Comparison of ENCODE assay signal across 13 cellular contexts in the genomic region with DNA sequence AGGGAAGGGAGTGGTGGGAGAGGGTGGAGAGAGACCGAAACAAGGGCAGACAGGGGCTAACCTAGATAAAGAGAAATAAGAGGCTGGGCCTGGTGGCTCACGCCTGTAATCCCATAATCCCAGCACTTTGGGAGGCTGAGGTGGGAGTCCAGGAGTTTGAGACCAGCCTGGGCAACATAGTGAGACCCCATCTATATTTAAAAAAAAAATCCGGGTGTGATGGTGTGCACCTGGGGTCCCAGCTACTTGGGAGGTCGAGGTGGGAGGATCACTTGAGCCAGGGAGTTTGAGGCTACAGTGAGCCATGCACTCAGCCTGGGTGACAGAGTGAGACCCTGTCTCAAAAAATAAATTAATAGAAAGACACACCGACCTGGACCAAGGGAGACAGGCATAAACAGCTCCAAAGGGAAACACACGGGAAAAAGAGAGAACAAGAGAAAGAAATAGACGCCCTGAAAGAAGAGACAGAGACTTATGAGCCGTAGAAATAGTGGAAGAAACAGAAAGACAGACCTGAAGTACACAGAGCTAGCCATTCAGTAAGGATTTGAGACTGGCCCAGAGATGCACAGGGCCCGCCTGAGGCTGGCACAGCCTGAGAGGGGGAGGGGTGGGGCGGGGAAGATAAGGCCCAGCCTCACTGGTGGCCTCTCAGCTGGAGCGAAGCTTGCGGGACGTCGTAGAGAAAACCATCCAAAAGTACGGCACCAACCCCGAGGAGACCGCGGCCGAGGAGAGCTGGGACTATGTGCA. TPM values are rescaled to one million over a fixed set of nuclear protein-coding genes. Genes with fewer than 3 reads are reported as not detected.
DNase-seq lines count a peak whose midpoint lies in the region; ATAC-seq and TF ChIP-seq lines count a peak whose summit lies in the region.
"Had no signal": no experiment of that assay in that cellular context is flagged by ENCODE, and none has a peak within 500 bp of the region (broad histone marks: within the 10 kb centered on the region; RNA-seq: fewer than 3 reads in every experiment).

No MANE protein-coding gene starts in this region.

- no peak for DNase-seq in activated CD4-positive, alpha-beta T cell treated with anti-CD3 and anti-CD28 coated beads for 36 hours
- no peak for DNase-seq in activated CD4-positive, alpha-beta T cell treated with anti-CD3 and anti-CD28 coated beads for 1 hour
- DNase-seq in OCI-LY7 (ENCODE audit: low spot score) (no peak), esophagus muscularis mucosa (ENCODE audit: extremely low spot score) (peak; percentile 24), progenitor cell of endocrine pancreas (ENCODE audit: low spot score, unreplicated experiment) (no peak), ecto neural progenitor cell (ENCODE audit: low spot score) (no peak), HAP-1 (ENCODE audit: low spot score in 2 of 2) (no peak)
- DNase-seq: DMS79, KG1, NCI-H2081 treated with DMSO at 0.1 percent for 48 hours, small intestine had no signal

- 83% methylated on average over 19 of the region's 19 CpGs for WGBS in esophagus muscularis mucosa

- peaks cover 36% of the 10 kb centered on the region for H3K36me3 Mint-ChIP-seq in activated CD4-positive, alpha-beta T cell treated with anti-CD3 and anti-CD28 coated beads for 36 hours (ENCODE audit: low read depth)
- H3K36me3 Mint-ChIP-seq in progenitor cell of endocrine pancreas (ENCODE audit: insufficient read depth): peaks cover 24% of the 10 kb centered on the region

- POLR2A ChIA-PET in activated CD4-positive, alpha-beta T cell treated with anti-CD3 and anti-CD28 coated beads for 36 hours (lab: Charles Lee): interaction anchor here (0.7 to 1.0 kb wide), 2 partner anchors 37 to 74 kb away, joined by 3 read pairs; no protein-coding TSS in a partner anchor
- POLR2A ChIA-PET in OCI-LY7 (lab: Charles Lee): interaction anchor here (0.6 to 1.9 kb wide), 4 partner anchors 11 to 65 kb away, joined by 3 to 4 read pairs (median 4); a partner anchor contains a TSS

- peak overlapping the region; percentile 90 for H3K4me3 Mint-ChIP-seq in activated CD4-positive, alpha-beta T cell treated with anti-CD3 and anti-CD28 coated beads for 36 hours
- H3K4me3 Mint-ChIP-seq in progenitor cell of endocrine pancreas (ENCODE audit: low read depth): no peak overlapping the region

- no peaks in the 10 kb centered on the region for H3K27me3 ChIP-seq in esophagus muscularis mucosa
- no peaks in the 10 kb centered on the region for H3K27me3 ChIP-seq in HAP-1 (ENCODE audit: low read depth)

- peak overlapping the region; percentile 100 for H3K4me2 ChIP-seq in OCI-LY7 (ENCODE audit: low read length)

- H3K27ac ChIP-seq in OCI-LY7 (ENCODE audit: low read depth, low read length, poor library complexity, severe bottlenecking): peak overlapping the region; percentile 98
- peak overlapping the region in 3 of 4 donors; percentile 83 to 93 (median 86) for H3K27ac ChIP-seq in esophagus muscularis mucosa (replicated peaks in 1 of 4)

- H3K9me3 ChIP-seq in OCI-LY7 (ENCODE audit: low read length) (no peaks in the 10 kb centered on the region), esophagus muscularis mucosa (no peaks in the 10 kb centered on the region), HAP-1 (no peaks in the 10 kb centered on the region)

- no peaks in the 10 kb centered on the region for H3K27me3 Mint-ChIP-seq in activated CD4-positive, alpha-beta T cell treated with anti-CD3 and anti-CD28 coated beads for 36 hours
- H3K27me3 Mint-ChIP-seq in progenitor cell of endocrine pancreas: no peaks in the 10 kb centered on the region

- H3K4me3 ChIP-seq in OCI-LY7 (ENCODE audit: low read depth, low read length, poor library complexity, severe bottlenecking): peak overlapping the region; percentile 76
- no peak overlapping the region for H3K4me3 ChIP-seq in esophagus muscularis mucosa
- no peak overlapping the region for H3K4me3 ChIP-seq in HAP-1

- H3K4me1 ChIP-seq in OCI-LY7 (ENCODE audit: insufficient read depth, low read length, poor library complexity, severe bottlenecking) (peaks cover 76% of the 10 kb centered on the region), esophagus muscularis mucosa (peaks cover 25 to 42% (median 30%) of the 10 kb centered on the region in 4 donors), HAP-1 (0 out of 2 replicates have a peak, but pooled peaks cover 2% of the 10 kb centered on the region)

- in situ Hi-C loops in HAP-1 (cut with MboI; ENCODE audit: low sequenced_read_pairs): no loop called here

- H4K20me1 ChIP-seq in OCI-LY7 (ENCODE audit: insufficient read depth, low read length): peaks cover 10% of the 10 kb centered on the region; the same call in 1 of the 2 replicates

- TF ChIP-seq CTCF in OCI-LY7 (conservative IDR thresholded peaks at IDR 0.05; ENCODE audit: low read length): no peak
- TF ChIP-seq CTCF in esophagus muscularis mucosa (IDR thresholded peaks at IDR 0.05): no peak
- TF ChIP-seq CTCF in progenitor cell of endocrine pancreas (IDR thresholded peaks at IDR 0.05; ENCODE audit: unreplicated experiment): no peak

- CTCF ChIA-PET in activated CD4-positive, alpha-beta T cell treated with anti-CD3 and anti-CD28 coated beads for 36 hours (lab: Charles Lee): interaction anchor here (1.0 to 1.5 kb wide), 2 partner anchors 10 to 83 kb away, joined by 3 to 5 read pairs; no protein-coding TSS in a partner anchor
- CTCF ChIA-PET in OCI-LY7 (lab: Charles Lee; ENCODE audit: unreplicated experiment): no interaction called here

- TF ChIP-seq EP300 in esophagus muscularis mucosa (IDR thresholded peaks at IDR 0.05): no peak

- no peaks in the 10 kb centered on the region for H3K9me2 ChIP-seq in OCI-LY7 (ENCODE audit: insufficient read depth, low read length)

- no peaks in the 10 kb centered on the region for H3K9me3 Mint-ChIP-seq in activated CD4-positive, alpha-beta T cell treated with anti-CD3 and anti-CD28 coated beads for 36 hours (ENCODE audit: low read depth)
- no peaks in the 10 kb centered on the region for H3K9me3 Mint-ChIP-seq in progenitor cell of endocrine pancreas (ENCODE audit: low read depth)

- intact Hi-C loops in activated CD4-positive, alpha-beta T cell treated with anti-CD3 and anti-CD28 coated beads for 36 hours (cut with DNase I, micrococcal nuclease): loop anchor here in 1 of 2 experiments (10.0 kb wide), 1 partner anchor 463 kb away; a partner anchor contains a TSS
- intact Hi-C loops in OCI-LY7 (cut with micrococcal nuclease; ENCODE audit: unreplicated experiment) (loop anchor here (10.0 kb wide), 1 partner anchor 107 kb away; a partner anchor contains a TSS), esophagus muscularis mucosa (cut with DNase I) (no loop called here)

- peaks cover 39% of the 10 kb centered on the region for H3K79me2 ChIP-seq in OCI-LY7 (ENCODE audit: insufficient read depth, low read depth, low read length)

- H3K36me3 ChIP-seq in OCI-LY7 (ENCODE audit: insufficient read depth, low read length): peaks cover 57% of the 10 kb centered on the region
- H3K36me3 ChIP-seq in esophagus muscularis mucosa: peaks cover 0 to 22% (median 17%) of the 10 kb centered on the region in 4 donors
- peaks cover 10% of the 10 kb centered on the region for H3K36me3 ChIP-seq in HAP-1 (replicated peaks)

- ATAC-seq in activated CD4-positive, alpha-beta T cell treated with anti-CD3 and anti-CD28 coated beads for 36 hours: no peak
- no peak for ATAC-seq in HG03097 (IDR thresholded peaks at IDR 0.05; ENCODE audit: low FRiP score, unreplicated experiment)

- H3K4me1 Mint-ChIP-seq in activated CD4-positive, alpha-beta T cell treated with anti-CD3 and anti-CD28 coated beads for 36 hours: peaks cover 61% of the 10 kb centered on the region
- peaks cover 14% of the 10 kb centered on the region for H3K4me1 Mint-ChIP-seq in progenitor cell of endocrine pancreas (ENCODE audit: low read depth)

- peak overlapping the region; percentile 37 for H3K27ac Mint-ChIP-seq in activated CD4-positive, alpha-beta T cell treated with anti-CD3 and anti-CD28 coated beads for 36 hours
- peak overlapping the region; percentile 4 for H3K27ac Mint-ChIP-seq in progenitor cell of endocrine pancreas

- TF ChIP-seq POLR2A in esophagus muscularis mucosa (IDR thresholded peaks at IDR 0.05; ENCODE audit: low read depth): no peak

- no TSS peak for BruUV-seq in OCI-LY7 (replicated peaks; lab: Mats Ljungman, UMichigan)

- no peak overlapping the region for H2AFZ ChIP-seq in OCI-LY7 (ENCODE audit: low read length)

RNA-seq across cellular contexts. Expression of a gene that starts 2.2 kb away (rescaled TPM):
- total RNA-seq in activated CD4-positive, alpha-beta T cell treated with anti-CD3 and anti-CD28 coated beads for 36 hours: 100 to 1,000 TPM; 152 to 191 TPM
- 170 and 219 TPM in 2 replicates for total RNA-seq in OCI-LY7 (2014; rRNA removed; shearing (Covaris generic))
- 279 and 352 TPM in 2 replicates for total RNA-seq in OCI-LY7 (2022)
- 10 to 100 TPM in 2 of 4 donors, 1 to 10 TPM in 2; 8.0 to 22.4 (median 11.6) TPM for total RNA-seq in esophagus muscularis mucosa
- not detected in 2 replicates for total RNA-seq in progenitor cell of endocrine pancreas
- total RNA-seq: glomerular endothelial cell had no signal

RNA-seq across cellular contexts. Expression of a gene that starts 12.5 kb away (rescaled TPM):
- 1 to 10 TPM in 1 of 2 experiments, under 1 TPM in 1; 0.42 to 1.3 TPM for total RNA-seq in activated CD4-positive, alpha-beta T cell treated with anti-CD3 and anti-CD28 coated beads for 36 hours
- 2.5 and 2.8 TPM in 2 replicates for total RNA-seq in OCI-LY7 (2014; rRNA removed; shearing (Covaris generic))
- 15.8 and 21.7 TPM in 2 replicates for total RNA-seq in OCI-LY7 (2022)
- total RNA-seq in esophagus muscularis mucosa: 1 to 10 TPM in 3 of 4 donors, under 1 TPM in 1; 0.83 to 4.1 (median 2.5) TPM
- 10.5 and 11.8 TPM in 2 replicates for total RNA-seq in progenitor cell of endocrine pancreas

RNA-seq across cellular contexts. Expression of a gene that starts 24.8 kb away (rescaled TPM):
- not detected for total RNA-seq in activated CD4-positive, alpha-beta T cell treated with anti-CD3 and anti-CD28 coated beads for 36 hours
- 5.3 and 7.4 TPM in 2 replicates for total RNA-seq in OCI-LY7 (2014; rRNA removed; shearing (Covaris generic))
- total RNA-seq in OCI-LY7 (2022) (4.9 and 7.6 TPM in 2 replicates), esophagus muscularis mucosa (10 to 100 TPM; 40.7 to 73.2 (median 60.5) TPM), progenitor cell of endocrine pancreas (226 and 235 TPM in 2 replicates)

RNA-seq across cellular contexts. Expression of a gene that starts 26.2 kb away (rescaled TPM):
- total RNA-seq in activated CD4-positive, alpha-beta T cell treated with anti-CD3 and anti-CD28 coated beads for 36 hours: not detected
- total RNA-seq in OCI-LY7 (2014; rRNA removed; shearing (Covaris generic)): 0.15 and 0.63 TPM in 2 replicates
- total RNA-seq in OCI-LY7 (2022): 0.61 and 0.79 TPM in 2 replicates
- total RNA-seq in esophagus muscularis mucosa: under 1 TPM in 3 of 4 donors, not detected in 1; 0.40 to 0.83 (median 0.83) TPM
- total RNA-seq in progenitor cell of endocrine pancreas: 3.6 and 5.2 TPM in 2 replicates

RNA-seq across cellular contexts. Expression of a gene that starts 50.6 kb away (rescaled TPM):
- total RNA-seq in activated CD4-positive, alpha-beta T cell treated with anti-CD3 and anti-CD28 coated beads for 36 hours: 1 to 10 TPM in 1 of 2 experiments, under 1 TPM in 1; 0.96 to 1.2 TPM
- total RNA-seq in OCI-LY7 (2014; rRNA removed; shearing (Covaris generic)): 12.0 and 15.9 TPM in 2 replicates
- 16.3 and 19.4 TPM in 2 replicates for total RNA-seq in OCI-LY7 (2022)
- not detected for total RNA-seq in esophagus muscularis mucosa
- total RNA-seq in progenitor cell of endocrine pancreas: not detected in 2 replicates
- total RNA-seq: glomerular endothelial cell had no signal

Comparison
In these comparisons a context has a peak if more than half of its experiments do, and no peak if none do; other contexts are left out.
1. RNA of a gene that starts 24.8 kb away (total RNA-seq): 226 to 235 TPM in progenitor cell of endocrine pancreas and 40.7 to 73.2 TPM in esophagus muscularis mucosa; 4.9 to 7.6 TPM in OCI-LY7 and not detected in activated CD4-positive, alpha-beta T cell treated with anti-CD3 and anti-CD28 coated beads for 36 hours; every median in the first group is over 4 times any median in the second.